In the genomic region with DNA sequence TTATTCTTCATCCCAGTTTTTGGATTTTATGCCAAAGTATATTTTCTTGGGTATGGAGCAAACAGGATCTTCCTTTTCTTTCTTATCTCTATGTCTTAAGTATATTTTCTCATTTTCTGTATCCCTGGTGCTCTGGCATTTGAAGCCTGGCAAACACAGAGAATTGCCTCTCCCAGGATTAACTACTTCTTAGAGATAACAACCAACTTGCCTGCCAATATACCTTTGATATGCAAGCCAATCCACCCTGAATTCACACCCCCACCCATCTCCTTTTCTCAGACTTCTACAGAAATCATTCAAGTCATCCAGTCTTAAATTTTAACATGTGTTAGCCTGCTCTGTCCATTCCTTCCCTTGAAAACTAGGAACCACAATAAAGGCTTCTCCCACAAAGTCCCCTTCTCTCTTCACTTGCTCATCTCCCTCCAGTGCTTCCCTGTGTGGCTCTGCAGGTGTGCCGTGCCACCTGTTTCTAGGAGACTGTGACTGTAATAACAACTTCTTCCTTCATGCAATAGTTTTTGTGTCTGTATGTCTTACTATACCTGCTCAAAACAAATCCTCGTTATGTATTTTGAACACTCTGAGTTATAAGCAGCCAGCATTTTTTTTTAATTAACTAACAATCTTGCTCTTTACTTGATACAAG, we compare ENCODE assay signal across 24 cellular contexts.
DNase-seq lines count a peak whose midpoint lies in the region; ATAC-seq, FAIRE-seq and TF ChIP-seq lines count a peak whose summit lies in the region.
"Had no signal": no experiment of that assay in that cellular context is flagged by ENCODE, and none has a peak within 500 bp of the region (broad histone marks: within the 10 kb centered on the region; RNA-seq: fewer than 3 reads in every experiment).

No MANE protein-coding gene starts in this region.

- H3K4me3 ChIP-seq in mucosa of descending colon (no peak overlapping the region), small intestine (ENCODE audit: low read depth in 1 of 2, low read length in 2 of 2) (no peak overlapping the region), osteoblast (ENCODE audit: insufficient read depth, low read length) (no peak overlapping the region)
- H3K4me3 ChIP-seq: BLaER1 had no signal

- TF ChIP-seq CTCF in mucosa of descending colon (IDR thresholded peaks at IDR 0.05) (no peak), osteoblast (IDR thresholded peaks at IDR 0.05; ENCODE audit: extremely low read depth, low read depth, low read length) (no peak)

- H3K27ac ChIP-seq in small intestine (ENCODE audit: low read depth in 1 of 2, low read length in 1 of 2) (no peak overlapping the region), osteoblast (ENCODE audit: low read depth, low read length) (no peak overlapping the region)
- H3K27ac ChIP-seq: BLaER1 had no signal

- H3K9me3 ChIP-seq in mucosa of descending colon (no peaks in the 10 kb centered on the region), small intestine (ENCODE audit: control insufficient read depth, low read depth) (no peaks in the 10 kb centered on the region), osteoblast (ENCODE audit: low read depth, low read length) (no peaks in the 10 kb centered on the region)
- H3K9me3 ChIP-seq: BE2C, BLaER1 had no signal

- DNase-seq in left colon: peak in 1 of 2 donors; percentile 11
- peak in 2 of 3 donors; percentile 9 to 25 for DNase-seq in mucosa of descending colon
- peak; percentile 56 for DNase-seq in small intestine
- DNase-seq in DMS79 (lab: John Stamatoyannopoulos, UW): no peak
- DNase-seq in osteoblast (ENCODE audit: insufficient read length, low spot score, missing footprints): no peak
- DNase-seq: 8988T; ACHN; BE2C; C1 segment of cervical spinal cord; CD4-positive, alpha-beta memory T cell; CD4-positive, CD25-positive, alpha-beta regulatory T cell; CD8-positive, alpha-beta memory T cell; COR-L47; DMS 273 treated with DMSO at 0.1 percent for 48 hours; DMS153; DMS53; DMS79 treated with DMSO at 0.1 percent for 48 hours; GF-D8 had no signal

- no peaks in the 10 kb centered on the region for H3K27me3 ChIP-seq in small intestine (ENCODE audit: control insufficient read depth in 2 of 2, insufficient read depth in 2 of 2, low read length in 2 of 2)
- H3K27me3 ChIP-seq in osteoblast (ENCODE audit: insufficient read depth, low read length): peaks cover 15% of the 10 kb centered on the region
- H3K27me3 ChIP-seq: BE2C, BLaER1 had no signal

- no peaks in the 10 kb centered on the region for H3K79me2 ChIP-seq in osteoblast (ENCODE audit: insufficient read depth, low read length)

- peak; percentile 84 for ATAC-seq in left colon
- ATAC-seq in mucosa of descending colon: peak; percentile 86
- ATAC-seq in HG03432 (IDR thresholded peaks at IDR 0.05; ENCODE audit: unreplicated experiment): no peak

- no peak overlapping the region for H2AFZ ChIP-seq in osteoblast (ENCODE audit: low read length)

- FAIRE-seq in small intestine (lab: Jason Lieb, UNC): no peak
- FAIRE-seq: A204.1, G401.6, GM12891, GM19239 had no signal

- H4K20me1 ChIP-seq in osteoblast (ENCODE audit: insufficient read depth, low read length): no peaks in the 10 kb centered on the region
- H4K20me1 ChIP-seq: BLaER1 had no signal

- H3K36me3 ChIP-seq in mucosa of descending colon (ENCODE audit: low read depth): no peaks in the 10 kb centered on the region
- H3K36me3 ChIP-seq in small intestine (ENCODE audit: control insufficient read depth in 2 of 2, insufficient read depth in 2 of 2, low read length in 2 of 2): no peaks in the 10 kb centered on the region
- no peaks in the 10 kb centered on the region for H3K36me3 ChIP-seq in osteoblast (ENCODE audit: insufficient read depth, low read length)
- H3K36me3 ChIP-seq: BE2C, BLaER1 had no signal

- H3K4me2 ChIP-seq in osteoblast (ENCODE audit: insufficient read depth, low read length): no peak overlapping the region
- H3K4me2 ChIP-seq: BLaER1 had no signal

- 16 to 66% (median 27%) methylated on average over 2 of the region's 2 CpGs for WGBS in small intestine, 3 donors

- H3K4me1 ChIP-seq in mucosa of descending colon (ENCODE audit: low read depth): no peaks in the 10 kb centered on the region
- peaks cover 0 to 5% of the 10 kb centered on the region in 2 donors for H3K4me1 ChIP-seq in small intestine (ENCODE audit: control insufficient read depth in 2 of 2, insufficient read depth in 1 of 2, low read depth in 1 of 2, low read length in 1 of 2)
- H3K4me1 ChIP-seq in osteoblast (ENCODE audit: insufficient read depth, low read length): peaks cover 1% of the 10 kb centered on the region
- H3K4me1 ChIP-seq: BE2C, BLaER1 had no signal

- intact Hi-C loops in left colon (cut with DNase I, micrococcal nuclease): no loop called here
- intact Hi-C loops in mucosa of descending colon (cut with DNase I, micrococcal nuclease): no loop called here

Comparison
In these comparisons a context has a peak if more than half of its experiments do, and no peak if none do; other contexts are left out.
1. DNase-seq: peak in mucosa of descending colon (2 of 3) and small intestine (single experiment); none in DMS79 (single experiment) and osteoblast (single experiment).